ENCODE assay signal across 17 cellular contexts in the genomic region with DNA sequence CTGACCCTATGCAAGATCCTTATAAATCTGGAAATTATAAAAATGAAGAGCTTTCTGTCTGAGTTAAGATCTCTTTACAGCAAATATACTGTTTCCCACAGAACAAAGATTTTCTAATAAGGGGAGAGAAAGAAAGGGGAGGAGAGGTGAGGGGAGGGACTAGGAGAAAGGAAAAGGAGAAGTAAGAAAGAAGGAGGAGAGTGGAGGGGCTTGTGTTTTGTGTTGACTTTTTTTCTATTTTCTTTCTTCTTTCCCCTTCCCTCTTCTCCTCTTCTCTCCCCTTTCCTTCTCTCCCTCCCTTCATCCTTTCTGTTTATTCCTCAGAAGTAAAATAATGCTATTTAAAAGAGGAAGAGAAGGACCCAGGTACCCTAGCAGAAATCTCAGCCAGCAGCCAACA. TPM values are rescaled to one million over a fixed set of nuclear protein-coding genes. Genes with fewer than 3 reads are reported as not detected.
DNase-seq lines count a peak whose midpoint lies in the region; ATAC-seq and TF ChIP-seq lines count a peak whose summit lies in the region.
"Had no signal": no experiment of that assay in that cellular context is flagged by ENCODE, and none has a peak within 500 bp of the region (broad histone marks: within the 10 kb centered on the region; RNA-seq: fewer than 3 reads in every experiment).

No MANE protein-coding gene starts in this region.

- no peaks in the 10 kb centered on the region for H4K20me1 ChIP-seq in GM23338 (replicated peaks; ENCODE audit: insufficient read depth)

- intact Hi-C loops in A673 (cut with micrococcal nuclease; ENCODE audit: unreplicated experiment): no loop called here

- H3K79me2 ChIP-seq in ACC112 (ENCODE audit: control insufficient read depth, insufficient read depth, low read length, unreplicated experiment) (peaks cover 3% of the 10 kb centered on the region), GM23338 (replicated peaks; ENCODE audit: insufficient read depth) (no peaks in the 10 kb centered on the region)

- H2AFZ ChIP-seq in ACC112 (ENCODE audit: low read length, unreplicated experiment) (no peak overlapping the region), GM23338 (peak overlapping the region; percentile 33; the same call in 1 of the 2 replicates)

- H3K9me2 ChIP-seq in GM23338 (ENCODE audit: insufficient read depth): no peaks in the 10 kb centered on the region

- no peak overlapping the region for H3K4me3 Mint-ChIP-seq in GM23338
- H3K4me3 Mint-ChIP-seq: CD4-positive, alpha-beta T cell had no signal

- no peaks in the 10 kb centered on the region for H3F3A ChIP-seq in GM23338 (replicated peaks; ENCODE audit: low read depth)

- no peaks in the 10 kb centered on the region for H3K36me3 Mint-ChIP-seq in GM23338 (ENCODE audit: low read depth)

- no peaks in the 10 kb centered on the region for H3K9me3 ChIP-seq in neutrophil
- H3K9me3 ChIP-seq in A673 (ENCODE audit: low read depth, low read length, poor library complexity, severe bottlenecking): no peaks in the 10 kb centered on the region
- H3K9me3 ChIP-seq: Caco-2, HAP-1 had no signal

- H3K4me2 ChIP-seq in GM23338: no peak overlapping the region

- H3K27me3 Mint-ChIP-seq in GM23338 (ENCODE audit: insufficient read depth, low read depth, poor library complexity): no peaks in the 10 kb centered on the region

- CTCF ChIA-PET in A673 (lab: Charles Lee): no interaction called here

- POLR2A ChIA-PET in A673 (lab: Charles Lee; ENCODE audit: low non-redundant PET): no interaction called here

- no peak overlapping the region for H3K27ac Mint-ChIP-seq in GM23338
- H3K27ac Mint-ChIP-seq: CD4-positive, alpha-beta T cell had no signal

- no TSS peak for BruUV-seq in A673 (replicated peaks; lab: Mats Ljungman, UMichigan)

- H3K36me3 ChIP-seq in ACC112 (ENCODE audit: insufficient read depth, low read length) (no peaks in the 10 kb centered on the region), GM23338 (ENCODE audit: insufficient read depth) (no peaks in the 10 kb centered on the region), neutrophil (no peaks in the 10 kb centered on the region), A673 (ENCODE audit: insufficient read depth, low read length, poor library complexity, severe bottlenecking) (no peaks in the 10 kb centered on the region)
- H3K36me3 ChIP-seq: HAP-1 had no signal

- no peaks in the 10 kb centered on the region for H3K9me3 Mint-ChIP-seq in GM23338
- H3K9me3 Mint-ChIP-seq: CD4-positive, alpha-beta T cell had no signal

- H3K4me1 Mint-ChIP-seq in GM23338: peaks cover 21% of the 10 kb centered on the region

- H3K27me3 ChIP-seq in ACC112 (ENCODE audit: insufficient read depth, low read length): no peaks in the 10 kb centered on the region
- peaks cover 12% of the 10 kb centered on the region for H3K27me3 ChIP-seq in GM23338 (ENCODE audit: insufficient read depth)
- no peaks in the 10 kb centered on the region for H3K27me3 ChIP-seq in neutrophil
- H3K27me3 ChIP-seq in A673 (replicated peaks; ENCODE audit: insufficient read depth, low read depth, low read length, poor library complexity): no peaks in the 10 kb centered on the region

- no peak for DNase-seq in GM23338 (ENCODE audit: low spot score)
- DNase-seq in epithelial cell of prostate (ENCODE audit: low read depth, low spot score): no peak
- DNase-seq in NCI-H226: no peak
- no peak for DNase-seq in A673 (ENCODE audit: low spot score)
- DNase-seq: AML-193; Caco-2; CD4-positive, alpha-beta T cell; DMS153; DMS79 treated with DMSO at 0.1 percent for 48 hours had no signal

- H3K4me1 ChIP-seq in ACC112 (ENCODE audit: control insufficient read depth, insufficient read depth, low read length, unreplicated experiment) (peaks cover 38% of the 10 kb centered on the region), GM23338 (ENCODE audit: insufficient read depth) (peaks cover 8% of the 10 kb centered on the region; the same call in 1 of the 2 replicates), neutrophil (ENCODE audit: control insufficient read depth in 1 of 2, insufficient read depth in 1 of 2, low read depth in 1 of 2, low read length in 1 of 2) (peaks cover 57 to 63% of the 10 kb centered on the region in 2 experiments), A673 (ENCODE audit: insufficient read depth, low read length, poor library complexity, severe bottlenecking) (no peaks in the 10 kb centered on the region)
- H3K4me1 ChIP-seq: Caco-2, HAP-1 had no signal

- H3K27ac ChIP-seq in ACC112 (ENCODE audit: low read depth, low read length): peak overlapping the region; percentile 77; the same call in 1 of the 2 replicates
- no peak overlapping the region for H3K27ac ChIP-seq in GM23338 (ENCODE audit: low read depth)
- H3K27ac ChIP-seq in epithelial cell of prostate: peak overlapping the region; percentile 62
- H3K27ac ChIP-seq in neutrophil: peak overlapping the region; percentile 85
- H3K27ac ChIP-seq in A673 (ENCODE audit: low read depth, low read length, poor library complexity, severe bottlenecking): no peak overlapping the region
- H3K27ac ChIP-seq: C4-2B had no signal

- ATAC-seq in GM23338: no peak
- ATAC-seq: GM12878 had no signal

- no peak overlapping the region for H3K4me3 ChIP-seq in ACC112 (ENCODE audit: low read depth, low read length)
- H3K4me3 ChIP-seq in GM23338: no peak overlapping the region
- H3K4me3 ChIP-seq in neutrophil (ENCODE audit: low read depth in 1 of 2, low read length in 1 of 2): no peak overlapping the region
- H3K4me3 ChIP-seq in A673 (ENCODE audit: low read depth, low read length, poor library complexity, severe bottlenecking): no peak overlapping the region
- H3K4me3 ChIP-seq: GM12878, HAP-1 had no signal

- TF ChIP-seq CTCF in GM23338 (conservative IDR thresholded peaks at IDR 0.05; ENCODE audit: low read depth in 2 of 2): no peak
- no peak for TF ChIP-seq CTCF in neutrophil (IDR thresholded peaks at IDR 0.05)
- no peak for TF ChIP-seq CTCF in A673 (conservative IDR thresholded peaks at IDR 0.05; ENCODE audit: low read depth, low read length)

TF ChIP-seq in GM23338, 12 proteins besides CTCF, POLR2A, EP300 and RAD21:
- no peak for TF ChIP-seq CREB1 (CRISPR knock-in tag; IDR thresholded peaks at IDR 0.05; ENCODE audit: low read depth)

RNA-seq across cellular contexts. Expression of a gene that starts 6.2 kb away (rescaled TPM):
- 7.2 and 9.5 TPM in 2 replicates for total RNA-seq in GM23338 (2014; rRNA removed; shearing (Covaris generic))
- polyA plus RNA-seq in GM23338 (2016; fragmentation: Nextera tagmentation; extraction: Ambion mirVana): 11.8 and 14.7 TPM in 2 replicates
- total RNA-seq in A673 (2021): 0.28 and 0.56 TPM in 2 replicates
- total RNA-seq: A172; Caco-2; CD4-positive, alpha-beta T cell; GM12878; H4 had no signal
- polyA plus RNA-seq: GM12878 had no signal

RNA-seq across cellular contexts. Expression of a gene that starts 10.4 kb away (rescaled TPM):
- total RNA-seq in GM23338 (2014; rRNA removed; shearing (Covaris generic)): 0.66 TPM in 1 of 2 replicates, not detected in the other
- polyA plus RNA-seq in GM23338 (2016; fragmentation: Nextera tagmentation; extraction: Ambion mirVana): 1.7 TPM in 1 of 2 replicates, not detected in the other
- total RNA-seq in A673 (2021): not detected in 2 replicates
- total RNA-seq: A172; Caco-2; CD4-positive, alpha-beta T cell; GM12878; H4 had no signal
- polyA plus RNA-seq: BJ, GM12878 had no signal

RNA-seq across cellular contexts. Expression of a gene that starts 26.5 kb away (rescaled TPM):
- 1.6 and 1.9 TPM in 2 replicates for total RNA-seq in GM23338 (2014; rRNA removed; shearing (Covaris generic))
- polyA plus RNA-seq in GM23338 (2016; fragmentation: Nextera tagmentation; extraction: Ambion mirVana): 2.1 and 2.5 TPM in 2 replicates
- 0.45 TPM in 1 of 2 replicates, not detected in the other for total RNA-seq in A673 (2021)
- total RNA-seq: A172; Caco-2; CD4-positive, alpha-beta T cell; GM12878; H4 had no signal
- polyA plus RNA-seq: GM12878 had no signal

Comparison
In these comparisons a context has a peak if more than half of its experiments do, and no peak if none do; other contexts are left out.
1. H3K27ac ChIP-seq: peak in ACC112 (single experiment), epithelial cell of prostate (single experiment) and neutrophil (single experiment); none in GM23338 (single experiment) and A673 (single experiment).